ENCODE assay signal across 8 cellular contexts in genomic region chr5:132293992-132294727, GRCh38. TPM values are rescaled to one million over a fixed set of nuclear protein-coding genes. Genes with fewer than 3 reads are reported as not detected.
DNase-seq lines count a peak whose midpoint lies in the region; ATAC-seq and TF ChIP-seq lines count a peak whose summit lies in the region.

Gene SLC22A4 (plus strand): TSS chr5:132294394. CDS start chr5:132294617, 223 bp downstream.

- H4K20me1 ChIP-seq in BLaER1 treated with 17β-estradiol and CSF1 and Interleukin-3, amounts not matched to agents 10 nM and 100 nM = peaks cover 0 to 68% (median 8%) of the 10 kb centered on the region in 11 experiments; a peak in 14 of 22 replicates

- peaks cover 0 to 17% (median 0%) of the 10 kb centered on the region in 11 experiments; a peak in 7 of 22 replicates for H3K27me3 ChIP-seq in BLaER1 treated with 17β-estradiol and CSF1 and Interleukin-3, amounts not matched to agents 10 nM and 100 nM

- H3K4me3 ChIP-seq in BLaER1 treated with 17β-estradiol and CSF1 and Interleukin-3, amounts not matched to agents 10 nM and 100 nM = peak within 1 kb of the TSS; percentile 62 to 95 (median 80)

- peak within 1 kb of the TSS; percentile 95 for H3K27ac Mint-ChIP-seq in activated CD8-positive, alpha-beta T cell treated with anti-CD3 and anti-CD28 coated beads for 36 hours

- no peak for TF ChIP-seq CTCF in activated CD8-positive, alpha-beta T cell treated with anti-CD3 and anti-CD28 coated beads for 36 hours (IDR thresholded peaks at IDR 0.05)

- peaks cover 7% of the 10 kb centered on the region for H3K27me3 Mint-ChIP-seq in activated CD8-positive, alpha-beta T cell treated with anti-CD3 and anti-CD28 coated beads for 36 hours

- no peaks in the 10 kb centered on the region for H3K36me3 Mint-ChIP-seq in activated CD8-positive, alpha-beta T cell treated with anti-CD3 and anti-CD28 coated beads for 36 hours (ENCODE audit: low read depth)

- H3K4me1 ChIP-seq in BLaER1 treated with 17β-estradiol and CSF1 and Interleukin-3, amounts not matched to agents 10 nM and 100 nM = peaks cover 38 to 70% (median 52%) of the 10 kb centered on the region in 10 experiments

- H3K9ac ChIP-seq in BLaER1 treated with 17β-estradiol and CSF1 and Interleukin-3, amounts not matched to agents 10 nM and 100 nM = peak within 1 kb of the TSS; percentile 83 to 98 (median 90)

- H3K9me3 Mint-ChIP-seq in activated CD8-positive, alpha-beta T cell treated with anti-CD3 and anti-CD28 coated beads for 36 hours = no peaks in the 10 kb centered on the region

- intact Hi-C loops in activated CD8-positive, alpha-beta T cell treated with anti-CD3 and anti-CD28 coated beads for 36 hours (cut with micrococcal nuclease) = no loop called here

- ATAC-seq in GM19328 (IDR thresholded peaks at IDR 0.05; ENCODE audit: unreplicated experiment) (peak; percentile 65), HG03520 (IDR thresholded peaks at IDR 0.05; ENCODE audit: unreplicated experiment) (peak; percentile 54)
- ATAC-seq in activated CD8-positive, alpha-beta T cell treated with anti-CD3 and anti-CD28 coated beads for 36 hours = peak; percentile 82

- peak within 1 kb of the TSS; percentile 91 to 100 (median 96) for H3K4me2 ChIP-seq in BLaER1 treated with 17β-estradiol and CSF1 and Interleukin-3, amounts not matched to agents 10 nM and 100 nM

- CTCF ChIA-PET in activated CD8-positive, alpha-beta T cell treated with anti-CD3 and anti-CD28 coated beads for 36 hours (lab: Charles Lee) = interaction anchor here (1.2 to 4.0 kb wide), 10 partner anchors 9 to 230 kb away, joined by 3 to 33 read pairs (median 7); partner anchors contain the start of gene SLC22A5

- H3K9me3 ChIP-seq in BLaER1 treated with 17β-estradiol and CSF1 and Interleukin-3, amounts not matched to agents 10 nM and 100 nM (replicated peaks in 1 of 11) = no peaks in the 10 kb centered on the region

- H3K4me3 Mint-ChIP-seq in activated CD8-positive, alpha-beta T cell treated with anti-CD3 and anti-CD28 coated beads for 36 hours = peak within 1 kb of the TSS; percentile 87

- DNase-seq in NCI-H748 treated with DMSO at 0.1 percent for 48 hours (lab: John Stamatoyannopoulos, UW) = peak; percentile 74
- DNase-seq in activated CD8-positive, alpha-beta T cell treated with anti-CD3 and anti-CD28 coated beads for 36 hours = peak; percentile 92
- peak; percentile 44 for DNase-seq in effector CD4-positive, alpha-beta T cell
- DNase-seq in lung microvascular endothelial cell (ENCODE audit: low read depth in 2 of 2) = peak; percentile 96 to 97
- peak; percentile 58 to 71 (median 63) for DNase-seq in stimulated activated CD4-positive, alpha-beta T cell treated with anti-CD3 and anti-CD28 coated beads, TNF-alpha, amount 100 ng/mL, for 4 hours (ENCODE audit: low read depth in 3 of 3)

- peaks cover 0 to 26% (median 0%) of the 10 kb centered on the region in 11 experiments; a peak in 9 of 22 replicates for H3K36me3 ChIP-seq in BLaER1 treated with 17β-estradiol and CSF1 and Interleukin-3, amounts not matched to agents 10 nM and 100 nM

- peaks cover 21% of the 10 kb centered on the region for H3K4me1 Mint-ChIP-seq in activated CD8-positive, alpha-beta T cell treated with anti-CD3 and anti-CD28 coated beads for 36 hours (ENCODE audit: low read depth)

- peak within 1 kb of the TSS; percentile 85 to 98 (median 92) for H3K27ac ChIP-seq in BLaER1 treated with 17β-estradiol and CSF1 and Interleukin-3, amounts not matched to agents 10 nM and 100 nM

- POLR2A ChIA-PET in activated CD8-positive, alpha-beta T cell treated with anti-CD3 and anti-CD28 coated beads for 36 hours (lab: Charles Lee) = interaction anchor here (0.7 to 1.9 kb wide), 30 partner anchors 9 to 762 kb away, joined by 3 to 12 read pairs (median 3); partner anchors contain the start of genes AFF4, HSPA4, IRF1 and SLC22A5

RNA-seq across cellular contexts. Expression of gene SLC22A4, which starts in this region (rescaled TPM):
- total RNA-seq in activated CD8-positive, alpha-beta T cell treated with anti-CD3 and anti-CD28 coated beads for 36 hours = under 1 TPM; 0.74 to 0.88 TPM
- 2.4 and 4.4 TPM in 2 replicates for total RNA-seq in lung microvascular endothelial cell

Comparison
In these comparisons a context has a peak if more than half of its experiments do, and no peak if none do; other contexts are left out.
1. Peak in every context shown above with its lines: DNase-seq, ATAC-seq, H3K4me3 ChIP-seq and H3K27ac ChIP-seq.
2. Peak in DNase-seq and ATAC-seq in activated CD8-positive, alpha-beta T cell treated with anti-CD3 and anti-CD28 coated beads for 36 hours; RNA of the gene not detected or under 1 TPM.
3. DNase-seq: peak in every context shown above with its lines; median percentile 96 in lung microvascular endothelial cell; 92 in activated CD8-positive, alpha-beta T cell treated with anti-CD3 and anti-CD28 coated beads for 36 hours; 74 in NCI-H748 treated with DMSO at 0.1 percent for 48 hours; 63 in stimulated activated CD4-positive, alpha-beta T cell treated with anti-CD3 and anti-CD28 coated beads, TNF-alpha, amount 100 ng/mL, for 4 hours; 44 in effector CD4-positive, alpha-beta T cell.